ENCODE assay signal across 1 cellular context in the genomic region with DNA sequence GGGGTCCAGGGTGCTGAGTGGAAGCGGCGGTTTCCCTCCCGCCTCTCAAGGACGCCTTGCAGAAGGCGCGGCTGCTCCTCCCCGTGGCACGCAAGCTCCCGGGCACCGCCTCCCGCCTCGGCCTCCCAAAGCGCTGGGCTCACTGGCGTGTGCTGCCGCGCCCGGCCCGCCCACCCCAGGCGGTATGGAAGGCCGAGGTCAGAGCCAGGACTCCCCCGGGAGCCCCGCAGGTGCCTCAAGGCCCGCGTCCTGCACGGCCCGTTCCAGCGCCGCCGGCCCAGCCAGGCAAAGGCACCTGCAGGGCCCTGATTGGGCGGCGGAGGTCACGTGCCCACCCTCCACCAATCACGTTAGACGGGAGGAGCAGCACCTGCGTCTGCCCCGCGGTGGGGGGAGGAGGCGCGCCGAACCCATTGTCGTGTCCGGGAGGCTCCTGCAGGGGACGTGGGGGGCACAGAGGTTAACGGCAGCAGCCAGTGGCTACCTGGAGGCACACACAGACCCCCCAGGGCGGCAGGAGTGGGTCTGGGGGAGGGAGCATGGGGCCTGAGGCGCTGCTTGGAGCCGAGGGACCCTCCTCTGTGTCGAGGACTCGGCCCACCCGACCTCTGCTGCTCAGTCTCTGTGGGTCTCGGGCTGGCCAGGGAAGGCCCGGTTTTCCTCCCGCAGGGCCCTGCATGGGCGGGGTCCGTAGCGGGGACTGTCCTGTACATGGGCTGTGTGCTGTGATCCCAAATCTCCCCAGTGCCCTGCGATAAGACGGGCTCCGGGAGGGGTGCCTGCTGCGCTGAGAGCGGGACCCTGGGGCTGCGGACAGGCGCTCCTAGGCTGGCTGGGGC.
TF ChIP-seq lines count a peak whose summit lies in the region.

No MANE protein-coding gene starts in this region.

TF ChIP-seq in HepG2, 621 proteins besides CTCF, POLR2A, EP300 and RAD21 (continued from another document and continues in another):
- no peak for TF ChIP-seq ZKSCAN5 (CRISPR knock-in tag; IDR thresholded peaks at IDR 0.05)
- TF ChIP-seq THAP7 (CRISPR knock-in tag; IDR thresholded peaks at IDR 0.05) = no peak
- TF ChIP-seq ERF (CRISPR knock-in tag; IDR thresholded peaks at IDR 0.05) = 0 out of 2 replicates have a peak, but pooled peaks have one; percentile 22
- TF ChIP-seq NFKB2 (CRISPR knock-in tag; IDR thresholded peaks at IDR 0.05; ENCODE audit: borderline replicate concordance) = no peak
- TF ChIP-seq MXI1 (IDR thresholded peaks at IDR 0.05; ENCODE audit: borderline replicate concordance, low read depth, low read length) = no peak
- TF ChIP-seq ZSCAN22 (CRISPR knock-in tag; IDR thresholded peaks at IDR 0.05) = no peak
- TF ChIP-seq, protein P1, sequence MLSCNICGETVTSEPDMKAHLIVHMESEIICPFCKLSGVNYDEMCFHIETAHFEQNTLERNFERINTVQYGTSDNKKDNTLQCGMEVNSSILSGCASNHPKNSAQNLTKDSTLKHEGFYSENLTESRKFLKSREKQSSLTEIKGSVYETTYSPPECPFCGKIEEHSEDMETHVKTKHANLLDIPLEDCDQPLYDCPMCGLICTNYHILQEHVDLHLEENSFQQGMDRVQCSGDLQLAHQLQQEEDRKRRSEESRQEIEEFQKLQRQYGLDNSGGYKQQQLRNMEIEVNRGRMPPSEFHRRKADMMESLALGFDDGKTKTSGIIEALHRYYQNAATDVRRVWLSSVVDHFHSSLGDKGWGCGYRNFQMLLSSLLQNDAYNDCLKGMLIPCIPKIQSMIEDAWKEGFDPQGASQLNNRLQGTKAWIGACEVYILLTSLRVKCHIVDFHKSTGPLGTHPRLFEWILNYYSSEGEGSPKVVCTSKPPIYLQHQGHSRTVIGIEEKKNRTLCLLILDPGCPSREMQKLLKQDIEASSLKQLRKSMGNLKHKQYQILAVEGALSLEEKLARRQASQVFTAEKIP (CRISPR knock-in tag; IDR thresholded peaks at IDR 0.05; ENCODE audit: borderline replicate concordance) = no peak
- peak; percentile 83; the same call in 1 of the 2 replicates for TF ChIP-seq ZNF451 (CRISPR knock-in tag; IDR thresholded peaks at IDR 0.05)
- no peak for TF ChIP-seq BRF2 (CRISPR knock-in tag; IDR thresholded peaks at IDR 0.05)
- TF ChIP-seq ZNF326 (CRISPR knock-in tag; IDR thresholded peaks at IDR 0.05; ENCODE audit: borderline replicate concordance) = no peak
- no peak for TF ChIP-seq KDM5A (IDR thresholded peaks at IDR 0.05; ENCODE audit: borderline replicate concordance, low read length)
- TF ChIP-seq MATR3 (CRISPR knock-in tag; IDR thresholded peaks at IDR 0.05) = no peak
- peak in 1 of 2 experiments; percentile 57; a peak in 1 of 4 replicates for TF ChIP-seq NR2F1 (CRISPR knock-in tag; IDR thresholded peaks at IDR 0.05)
- no peak for TF ChIP-seq SCMH1 (CRISPR knock-in tag; IDR thresholded peaks at IDR 0.05; ENCODE audit: borderline replicate concordance)
- TF ChIP-seq, protein P2, sequence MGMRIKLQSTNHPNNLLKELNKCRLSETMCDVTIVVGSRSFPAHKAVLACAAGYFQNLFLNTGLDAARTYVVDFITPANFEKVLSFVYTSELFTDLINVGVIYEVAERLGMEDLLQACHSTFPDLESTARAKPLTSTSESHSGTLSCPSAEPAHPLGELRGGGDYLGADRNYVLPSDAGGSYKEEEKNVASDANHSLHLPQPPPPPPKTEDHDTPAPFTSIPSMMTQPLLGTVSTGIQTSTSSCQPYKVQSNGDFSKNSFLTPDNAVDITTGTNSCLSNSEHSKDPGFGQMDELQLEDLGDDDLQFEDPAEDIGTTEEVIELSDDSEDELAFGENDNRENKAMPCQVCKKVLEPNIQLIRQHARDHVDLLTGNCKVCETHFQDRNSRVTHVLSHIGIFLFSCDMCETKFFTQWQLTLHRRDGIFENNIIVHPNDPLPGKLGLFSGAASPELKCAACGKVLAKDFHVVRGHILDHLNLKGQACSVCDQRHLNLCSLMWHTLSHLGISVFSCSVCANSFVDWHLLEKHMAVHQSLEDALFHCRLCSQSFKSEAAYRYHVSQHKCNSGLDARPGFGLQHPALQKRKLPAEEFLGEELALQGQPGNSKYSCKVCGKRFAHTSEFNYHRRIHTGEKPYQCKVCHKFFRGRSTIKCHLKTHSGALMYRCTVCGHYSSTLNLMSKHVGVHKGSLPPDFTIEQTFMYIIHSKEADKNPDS (CRISPR knock-in tag; IDR thresholded peaks at IDR 0.05) = 0 out of 2 replicates have a peak, but pooled peaks have one; percentile 19
- TF ChIP-seq ZNF446 (CRISPR knock-in tag; IDR thresholded peaks at IDR 0.05) = peak; percentile 35; the same call in 1 of the 2 replicates
- TF ChIP-seq FOXK2 (IDR thresholded peaks at IDR 0.05) = no peak
- TF ChIP-seq, protein P3, sequence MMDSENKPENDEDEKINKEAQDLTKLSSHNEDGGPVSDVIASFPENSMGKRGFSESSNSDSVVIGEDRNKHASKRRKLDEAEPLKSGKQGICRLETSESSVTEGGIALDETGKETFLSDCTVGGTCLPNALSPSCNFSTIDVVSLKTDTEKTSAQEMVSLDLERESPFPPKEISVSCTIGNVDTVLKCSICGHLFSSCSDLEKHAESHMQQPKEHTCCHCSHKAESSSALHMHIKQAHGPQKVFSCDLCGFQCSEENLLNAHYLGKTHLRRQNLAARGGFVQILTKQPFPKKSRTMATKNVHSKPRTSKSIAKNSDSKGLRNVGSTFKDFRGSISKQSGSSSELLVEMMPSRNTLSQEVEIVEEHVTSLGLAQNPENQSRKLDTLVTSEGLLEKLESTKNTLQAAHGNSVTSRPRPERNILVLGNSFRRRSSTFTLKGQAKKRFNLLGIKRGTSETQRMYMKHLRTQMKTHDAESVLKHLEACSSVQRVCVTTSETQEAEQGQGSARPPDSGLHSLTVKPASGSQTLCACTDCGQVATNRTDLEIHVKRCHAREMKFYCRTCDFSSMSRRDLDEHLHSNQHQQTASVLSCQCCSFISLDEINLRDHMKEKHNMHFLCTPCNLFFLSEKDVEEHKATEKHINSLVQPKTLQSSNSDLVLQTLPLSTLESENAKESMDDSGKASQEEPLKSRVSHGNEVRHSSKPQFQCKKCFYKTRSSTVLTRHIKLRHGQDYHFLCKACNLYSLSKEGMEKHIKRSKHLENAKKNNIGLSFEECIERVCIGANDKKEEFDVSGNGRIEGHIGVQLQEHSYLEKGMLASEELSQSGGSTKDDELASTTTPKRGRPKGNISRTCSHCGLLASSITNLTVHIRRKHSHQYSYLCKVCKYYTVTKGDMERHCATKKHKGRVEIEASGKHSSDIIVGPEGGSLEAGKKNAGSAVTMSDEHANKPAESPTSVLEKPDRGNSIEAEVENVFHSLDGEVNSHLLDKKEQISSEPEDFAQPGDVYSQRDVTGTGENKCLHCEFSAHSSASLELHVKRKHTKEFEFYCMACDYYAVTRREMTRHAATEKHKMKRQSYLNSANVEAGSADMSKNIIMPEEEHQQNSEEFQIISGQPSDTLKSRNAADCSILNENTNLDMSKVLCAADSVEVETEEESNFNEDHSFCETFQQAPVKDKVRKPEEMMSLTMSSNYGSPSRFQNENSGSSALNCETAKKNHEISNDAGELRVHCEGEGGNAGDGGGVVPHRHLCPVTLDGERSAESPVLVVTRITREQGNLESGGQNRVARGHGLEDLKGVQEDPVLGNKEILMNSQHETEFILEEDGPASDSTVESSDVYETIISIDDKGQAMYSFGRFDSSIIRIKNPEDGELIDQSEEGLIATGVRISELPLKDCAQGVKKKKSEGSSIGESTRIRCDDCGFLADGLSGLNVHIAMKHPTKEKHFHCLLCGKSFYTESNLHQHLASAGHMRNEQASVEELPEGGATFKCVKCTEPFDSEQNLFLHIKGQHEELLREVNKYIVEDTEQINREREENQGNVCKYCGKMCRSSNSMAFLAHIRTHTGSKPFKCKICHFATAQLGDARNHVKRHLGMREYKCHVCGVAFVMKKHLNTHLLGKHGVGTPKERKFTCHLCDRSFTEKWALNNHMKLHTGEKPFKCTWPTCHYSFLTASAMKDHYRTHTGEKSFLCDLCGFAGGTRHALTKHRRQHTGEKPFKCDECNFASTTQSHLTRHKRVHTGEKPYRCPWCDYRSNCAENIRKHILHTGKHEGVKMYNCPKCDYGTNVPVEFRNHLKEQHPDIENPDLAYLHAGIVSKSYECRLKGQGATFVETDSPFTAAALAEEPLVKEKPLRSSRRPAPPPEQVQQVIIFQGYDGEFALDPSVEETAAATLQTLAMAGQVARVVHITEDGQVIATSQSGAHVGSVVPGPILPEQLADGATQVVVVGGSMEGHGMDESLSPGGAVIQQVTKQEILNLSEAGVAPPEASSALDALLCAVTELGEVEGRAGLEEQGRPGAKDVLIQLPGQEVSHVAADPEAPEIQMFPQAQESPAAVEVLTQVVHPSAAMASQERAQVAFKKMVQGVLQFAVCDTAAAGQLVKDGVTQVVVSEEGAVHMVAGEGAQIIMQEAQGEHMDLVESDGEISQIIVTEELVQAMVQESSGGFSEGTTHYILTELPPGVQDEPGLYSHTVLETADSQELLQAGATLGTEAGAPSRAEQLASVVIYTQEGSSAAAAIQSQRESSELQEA (CRISPR knock-in tag; IDR thresholded peaks at IDR 0.05; ENCODE audit: not compliant biosample characterization) = peak; percentile 28
- no peak for TF ChIP-seq ZNF652 (CRISPR knock-in tag; IDR thresholded peaks at IDR 0.05; ENCODE audit: borderline replicate concordance, low read depth)
- TF ChIP-seq ZNF468 (CRISPR knock-in tag; IDR thresholded peaks at IDR 0.05) = peak; percentile 31; the same call in 1 of the 2 replicates
- peak; percentile 69; the same call in 1 of the 2 replicates for TF ChIP-seq KDM5B (CRISPR knock-in tag; IDR thresholded peaks at IDR 0.05; ENCODE audit: borderline replicate concordance)
- TF ChIP-seq ZFP41 (CRISPR knock-in tag; IDR thresholded peaks at IDR 0.05; ENCODE audit: borderline replicate concordance) = no peak
- peak; percentile 90 for TF ChIP-seq DR1 (CRISPR knock-in tag; IDR thresholded peaks at IDR 0.05)
- TF ChIP-seq, protein P4, sequence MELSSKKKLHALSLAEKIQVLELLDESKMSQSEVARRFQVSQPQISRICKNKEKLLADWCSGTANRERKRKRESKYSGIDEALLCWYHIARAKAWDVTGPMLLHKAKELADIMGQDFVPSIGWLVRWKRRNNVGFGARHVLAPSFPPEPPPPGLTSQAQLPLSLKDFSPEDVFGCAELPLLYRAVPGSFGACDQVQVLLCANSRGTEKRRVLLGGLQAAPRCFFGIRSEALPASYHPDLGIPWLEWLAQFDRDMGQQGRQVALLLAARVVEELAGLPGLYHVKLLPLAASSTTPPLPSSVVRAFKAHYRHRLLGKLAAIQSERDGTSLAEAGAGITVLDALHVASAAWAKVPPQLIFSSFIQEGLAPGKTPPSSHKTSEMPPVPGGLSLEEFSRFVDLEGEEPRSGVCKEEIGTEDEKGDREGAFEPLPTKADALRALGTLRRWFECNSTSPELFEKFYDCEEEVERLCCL (CRISPR knock-in tag; IDR thresholded peaks at IDR 0.05; ENCODE audit: borderline replicate concordance) = no peak
- TF ChIP-seq IRF1 (CRISPR knock-in tag; IDR thresholded peaks at IDR 0.05; ENCODE audit: low read depth) = no peak
- TF ChIP-seq, protein P5, sequence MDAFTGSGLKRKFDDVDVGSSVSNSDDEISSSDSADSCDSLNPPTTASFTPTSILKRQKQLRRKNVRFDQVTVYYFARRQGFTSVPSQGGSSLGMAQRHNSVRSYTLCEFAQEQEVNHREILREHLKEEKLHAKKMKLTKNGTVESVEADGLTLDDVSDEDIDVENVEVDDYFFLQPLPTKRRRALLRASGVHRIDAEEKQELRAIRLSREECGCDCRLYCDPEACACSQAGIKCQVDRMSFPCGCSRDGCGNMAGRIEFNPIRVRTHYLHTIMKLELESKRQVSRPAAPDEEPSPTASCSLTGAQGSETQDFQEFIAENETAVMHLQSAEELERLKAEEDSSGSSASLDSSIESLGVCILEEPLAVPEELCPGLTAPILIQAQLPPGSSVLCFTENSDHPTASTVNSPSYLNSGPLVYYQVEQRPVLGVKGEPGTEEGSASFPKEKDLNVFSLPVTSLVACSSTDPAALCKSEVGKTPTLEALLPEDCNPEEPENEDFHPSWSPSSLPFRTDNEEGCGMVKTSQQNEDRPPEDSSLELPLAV (CRISPR knock-in tag; conservative IDR thresholded peaks at IDR 0.05; ENCODE audit: low read depth) = no peak
- no peak for TF ChIP-seq ZNF614 (CRISPR knock-in tag; IDR thresholded peaks at IDR 0.05; ENCODE audit: borderline replicate concordance)
- peak; percentile 58 for TF ChIP-seq SNAI1 (CRISPR knock-in tag; IDR thresholded peaks at IDR 0.05; ENCODE audit: borderline replicate concordance)
- no peak for TF ChIP-seq EED (CRISPR knock-in tag; IDR thresholded peaks at IDR 0.05)
- TF ChIP-seq ZMYM3 (CRISPR knock-in tag; IDR thresholded peaks at IDR 0.05) = peak; percentile 33; the same call in 1 of the 2 replicates
- TF ChIP-seq SOX13 (IDR thresholded peaks at IDR 0.05) = no peak
- peak in 1 of 2 experiments; percentile 64; a peak in 1 of 4 replicates for TF ChIP-seq SOX13 (CRISPR knock-in tag; conservative IDR thresholded peaks at IDR 0.05 in 1 of 2, IDR thresholded peaks at IDR 0.05 in 1 of 2)
- TF ChIP-seq ZNF230 (CRISPR knock-in tag; IDR thresholded peaks at IDR 0.05) = no peak
- TF ChIP-seq, protein P6, sequence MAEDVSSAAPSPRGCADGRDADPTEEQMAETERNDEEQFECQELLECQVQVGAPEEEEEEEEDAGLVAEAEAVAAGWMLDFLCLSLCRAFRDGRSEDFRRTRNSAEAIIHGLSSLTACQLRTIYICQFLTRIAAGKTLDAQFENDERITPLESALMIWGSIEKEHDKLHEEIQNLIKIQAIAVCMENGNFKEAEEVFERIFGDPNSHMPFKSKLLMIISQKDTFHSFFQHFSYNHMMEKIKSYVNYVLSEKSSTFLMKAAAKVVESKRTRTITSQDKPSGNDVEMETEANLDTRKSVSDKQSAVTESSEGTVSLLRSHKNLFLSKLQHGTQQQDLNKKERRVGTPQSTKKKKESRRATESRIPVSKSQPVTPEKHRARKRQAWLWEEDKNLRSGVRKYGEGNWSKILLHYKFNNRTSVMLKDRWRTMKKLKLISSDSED (CRISPR knock-in tag; IDR thresholded peaks at IDR 0.05) = no peak
- TF ChIP-seq ZBTB3 (CRISPR knock-in tag; IDR thresholded peaks at IDR 0.05; ENCODE audit: borderline replicate concordance, low read depth) = no peak
